ENCODE assay signal across 2 cellular contexts in genomic region chr18:33022370-33022769, GRCh38.
TF ChIP-seq lines count a peak whose summit lies in the region.

No MANE protein-coding gene starts in this region.

TF ChIP-seq in SK-N-SH, 30 proteins besides CTCF, POLR2A, EP300 and RAD21 (continued from another document):
- TF ChIP-seq USF1 (IDR thresholded peaks at IDR 0.05; ENCODE audit: borderline replicate concordance, low read depth): no peak
- TF ChIP-seq MXI1 (IDR thresholded peaks at IDR 0.05; ENCODE audit: low read depth, low read length): no peak
- TF ChIP-seq NRF1 (IDR thresholded peaks at IDR 0.05; ENCODE audit: low read depth, low read length): no peak
- no peak for TF ChIP-seq GABPA (IDR thresholded peaks at IDR 0.05; ENCODE audit: low read depth)
- no peak for TF ChIP-seq RFX5 (IDR thresholded peaks at IDR 0.05; ENCODE audit: low read length)
- no peak for TF ChIP-seq GATA2 (CRISPR knock-in tag; IDR thresholded peaks at IDR 0.05)
- TF ChIP-seq EZH2phosphoT487 (IDR thresholded peaks at IDR 0.05; ENCODE audit: borderline replicate concordance, low read depth): no peak
- no peak for TF ChIP-seq FOXJ3 (CRISPR knock-in tag; IDR thresholded peaks at IDR 0.05)
- TF ChIP-seq SMC3 (IDR thresholded peaks at IDR 0.05; ENCODE audit: low read depth, low read length): no peak
- no peak for TF ChIP-seq ELF1 (IDR thresholded peaks at IDR 0.05)
TF ChIP-seq in SK-N-SH: peak in this region for 0.

TF ChIP-seq in SK-N-SH treated with all-trans-retinoic acid at 6 μM for 48 hours, 23 proteins besides CTCF, POLR2A, EP300 and RAD21 (continued from another document):
- TF ChIP-seq PATZ1 (CRISPR knock-in tag; IDR thresholded peaks at IDR 0.05; ENCODE audit: borderline replicate concordance): no peak
- TF ChIP-seq TOX (CRISPR knock-in tag; IDR thresholded peaks at IDR 0.05; ENCODE audit: borderline replicate concordance): no peak
- no peak for TF ChIP-seq CSRNP3 (CRISPR knock-in tag; IDR thresholded peaks at IDR 0.05)
- no peak for TF ChIP-seq ZNF565 (CRISPR knock-in tag; conservative IDR thresholded peaks at IDR 0.05; ENCODE audit: low read depth)
- TF ChIP-seq ZFP3 (CRISPR knock-in tag; IDR thresholded peaks at IDR 0.05): no peak
- TF ChIP-seq TSHZ2 (CRISPR knock-in tag; IDR thresholded peaks at IDR 0.05): no peak
- TF ChIP-seq ZNF8 (CRISPR knock-in tag; IDR thresholded peaks at IDR 0.05): no peak
- TF ChIP-seq RARB (CRISPR knock-in tag; IDR thresholded peaks at IDR 0.05): no peak
